Comparison of ENCODE assay signal across 8 cellular contexts in the genomic region with DNA sequence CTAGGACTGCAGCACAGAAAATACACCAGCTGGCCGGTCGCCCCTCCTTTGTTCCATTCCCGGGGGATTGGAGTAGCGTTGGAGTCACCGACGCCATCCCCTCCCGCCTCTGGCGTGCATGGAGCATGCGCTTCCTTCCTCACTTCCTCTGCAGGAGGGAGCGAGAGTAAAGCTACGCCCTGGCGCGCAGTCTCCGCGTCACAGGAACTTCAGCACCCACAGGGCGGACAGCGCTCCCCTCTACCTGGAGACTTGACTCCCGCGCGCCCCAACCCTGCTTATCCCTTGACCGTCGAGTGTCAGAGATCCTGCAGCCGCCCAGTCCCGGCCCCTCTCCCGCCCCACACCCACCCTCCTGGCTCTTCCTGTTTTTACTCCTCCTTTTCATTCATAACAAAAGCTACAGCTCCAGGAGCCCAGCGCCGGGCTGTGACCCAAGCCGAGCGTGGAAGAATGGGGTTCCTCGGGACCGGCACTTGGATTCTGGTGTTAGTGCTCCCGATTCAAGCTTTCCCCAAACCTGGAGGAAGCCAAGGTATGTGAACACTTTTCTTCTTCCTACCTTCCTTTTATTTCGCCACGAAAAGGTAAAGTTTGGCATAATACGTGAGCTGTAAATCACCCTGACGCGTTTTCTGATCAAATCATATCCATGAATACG. TPM values are rescaled to one million over a fixed set of nuclear protein-coding genes. Genes with fewer than 3 reads are reported as not detected.
DNase-seq lines count a peak whose midpoint lies in the region; ATAC-seq, FAIRE-seq and TF ChIP-seq lines count a peak whose summit lies in the region.

SCG3 (plus strand) TSS at position 201 of the 661 bp plus-strand sequence; CDS start at position 454, 253 bp downstream.

- H3K4me3 ChIP-seq in ectodermal cell (ENCODE audit: insufficient read depth, low read depth, low read length) (peak within 1 kb of the TSS; percentile 33), HepG2 (replicated peaks in 1 of 3; ENCODE audit: insufficient read depth in 1 of 3, low read depth in 2 of 3, low read length in 3 of 3) (no peak within 1 kb of the TSS)

- peak; percentile 48 for DNase-seq in GM20000 (ENCODE audit: low spot score)
- DNase-seq in NCI-H345 treated with DMSO at 0.1 percent for 48 hours (lab: John Stamatoyannopoulos, UW; ENCODE audit: unreplicated experiment), result peak; percentile 79
- peak; percentile 85 for DNase-seq in activated CD8-positive, alpha-beta T cell treated with anti-CD3 and anti-CD28 coated beads, Interleukin-2, amount 10 ng/mL, durations not matched to agents 7 days and 5 days
- DNase-seq in HepG2 (ENCODE audit: low spot score), result peak; percentile 47
- DNase-seq in stimulated activated CD4-positive, alpha-beta T cell treated with anti-CD3 and anti-CD28 coated beads, Interleukin-2, amount 100 ng/mL, for 4 hours (ENCODE audit: low read depth), result peak; percentile 9
- no peak for DNase-seq in NK-92 treated with Interleukin-12 subunit alpha and Interleukin-12 subunit beta, amount 100 ng/mL, for 24 hours (lab: John Stamatoyannopoulos, UW)

- no peak within 1 kb of the TSS for H3K27ac ChIP-seq in ectodermal cell (ENCODE audit: insufficient read depth, low read depth, low read length, poor library complexity, severe bottlenecking)
- no peak within 1 kb of the TSS for H3K27ac ChIP-seq in HepG2 (ENCODE audit: extremely low read length, insufficient read depth, low read length)

- ATAC-seq in activated CD8-positive, alpha-beta T cell treated with anti-CD3 and anti-CD28 coated beads, Interleukin-2, amount 10 ng/mL, durations not matched to agents 7 days and 5 days, result peak; percentile 98
- ATAC-seq in HepG2, result peak; percentile 94
- ATAC-seq in GM19452 (IDR thresholded peaks at IDR 0.05; ENCODE audit: unreplicated experiment), result no peak

- TF ChIP-seq CTCF in GM20000 (IDR thresholded peaks at IDR 0.05; ENCODE audit: extremely low read depth, missing control alignments), result no peak
- no peak for TF ChIP-seq CTCF in HepG2 (CRISPR knock-in tag; IDR thresholded peaks at IDR 0.05)

- FAIRE-seq in HepG2 (lab: Jason Lieb, UNC), result no peak

- in situ Hi-C loops in HepG2 (cut with HindIII; ENCODE audit: extremely low pct_ligation_motif_present, low pct_unique_long_range_greater_than_20kb), result no loop called here

- peaks cover 6% of the 10 kb centered on the region for H3K4me1 ChIP-seq in ectodermal cell (ENCODE audit: control insufficient read depth, insufficient read depth, low read length)
- H3K4me1 ChIP-seq in HepG2 (ENCODE audit: insufficient read depth, low read length), result no peaks in the 10 kb centered on the region

- no peaks in the 10 kb centered on the region for H3K36me3 ChIP-seq in ectodermal cell (ENCODE audit: control insufficient read depth, insufficient read depth, low read length)
- H3K36me3 ChIP-seq in HepG2 (replicated peaks in 1 of 2; ENCODE audit: control insufficient read depth in 1 of 2, insufficient read depth in 2 of 2, low read length in 2 of 2), result no peaks in the 10 kb centered on the region

- no TSS peak for BruUV-seq in HepG2 (replicated peaks; lab: Mats Ljungman, UMichigan)

- no peak within 1 kb of the TSS for H3K4me2 ChIP-seq in HepG2 (ENCODE audit: low read depth, low read length)

- H3K27me3 ChIP-seq in ectodermal cell (ENCODE audit: control insufficient read depth, insufficient read depth, low read length, poor library complexity, severe bottlenecking) (peaks cover 12% of the 10 kb centered on the region), HepG2 (ENCODE audit: control insufficient read depth in 1 of 2, insufficient read depth in 2 of 2, low read length in 2 of 2) (peaks cover 0 to 3% of the 10 kb centered on the region in 2 experiments; a peak in 1 of 5 replicates)

- H4K20me1 ChIP-seq in HepG2 (ENCODE audit: insufficient read depth, low read length), result no peaks in the 10 kb centered on the region

- H3K79me2 ChIP-seq in HepG2 (ENCODE audit: insufficient read depth, low read length), result no peaks in the 10 kb centered on the region

- intact Hi-C loops in HepG2 (cut with micrococcal nuclease; ENCODE audit: unreplicated experiment), result no loop called here

- H3K4me3 Mint-ChIP-seq in activated CD8-positive, alpha-beta T cell treated with anti-CD3 and anti-CD28 coated beads, Interleukin-2, amount 10 ng/mL, durations not matched to agents 7 days and 5 days, result no peak within 1 kb of the TSS

- TF ChIP-seq POLR2A in HepG2 (IDR thresholded peaks at IDR 0.05; ENCODE audit: insufficient read depth in 1 of 2, low read depth in 2 of 2, low read length in 2 of 2), result no peak

- H3K9me3 ChIP-seq in ectodermal cell (ENCODE audit: control insufficient read depth, low read length) (no peaks in the 10 kb centered on the region), HepG2 (ENCODE audit: low read length) (no peaks in the 10 kb centered on the region)

- TF ChIP-seq EP300 in HepG2 (IDR thresholded peaks at IDR 0.05; ENCODE audit: low read depth in 2 of 2, low read length in 2 of 2) (no peak), HepG2 (CRISPR knock-in tag; IDR thresholded peaks at IDR 0.05; ENCODE audit: borderline replicate concordance) (no peak)

- H3K36me3 Mint-ChIP-seq in activated CD8-positive, alpha-beta T cell treated with anti-CD3 and anti-CD28 coated beads, Interleukin-2, amount 10 ng/mL, durations not matched to agents 7 days and 5 days (ENCODE audit: low read depth), result no peaks in the 10 kb centered on the region

- TF ChIP-seq RAD21 in HepG2 (CRISPR knock-in tag; IDR thresholded peaks at IDR 0.05), result 0 out of 2 replicates have a peak, but pooled peaks have one; percentile 23

- no peak within 1 kb of the TSS for H3K9ac ChIP-seq in HepG2 (ENCODE audit: insufficient read depth, low read depth, low read length)

- 1% methylated on average over 38 of the region's 38 CpGs for WGBS in ectodermal cell, 2 experiments
- WGBS in HepG2 (ENCODE audit: low lambda C conversion rate), result 27% methylated on average over 27 of the region's 38 CpGs

- H3K4me1 Mint-ChIP-seq in activated CD8-positive, alpha-beta T cell treated with anti-CD3 and anti-CD28 coated beads, Interleukin-2, amount 10 ng/mL, durations not matched to agents 7 days and 5 days (ENCODE audit: low read depth), result peaks cover 8% of the 10 kb centered on the region

- peaks cover 28% of the 10 kb centered on the region for H3K27me3 Mint-ChIP-seq in activated CD8-positive, alpha-beta T cell treated with anti-CD3 and anti-CD28 coated beads, Interleukin-2, amount 10 ng/mL, durations not matched to agents 7 days and 5 days (ENCODE audit: low read depth)

- no peak within 1 kb of the TSS for H3K27ac Mint-ChIP-seq in activated CD8-positive, alpha-beta T cell treated with anti-CD3 and anti-CD28 coated beads, Interleukin-2, amount 10 ng/mL, durations not matched to agents 7 days and 5 days

- H3K9me3 Mint-ChIP-seq in activated CD8-positive, alpha-beta T cell treated with anti-CD3 and anti-CD28 coated beads, Interleukin-2, amount 10 ng/mL, durations not matched to agents 7 days and 5 days (ENCODE audit: insufficient read depth), result no peaks in the 10 kb centered on the region

- no peak within 1 kb of the TSS for H2AFZ ChIP-seq in HepG2 (ENCODE audit: low read length)

- POLR2A ChIA-PET in activated CD8-positive, alpha-beta T cell treated with anti-CD3 and anti-CD28 coated beads, Interleukin-2, amount 10 ng/mL, durations not matched to agents 7 days and 5 days (lab: Charles Lee), result interaction anchor here (0.7 kb wide), 1 partner anchor 1641 kb away, joined by 3 read pairs; no protein-coding TSS in a partner anchor
- POLR2A ChIA-PET in HepG2 (lab: Yijun Ruan, JAX), result no interaction called here

- CTCF ChIA-PET in activated CD8-positive, alpha-beta T cell treated with anti-CD3 and anti-CD28 coated beads, Interleukin-2, amount 10 ng/mL, durations not matched to agents 7 days and 5 days (lab: Charles Lee), result interaction anchor here (0.6 to 1.5 kb wide), 3 partner anchors 31 to 1336 kb away, joined by 3 to 6 read pairs (median 3); no protein-coding TSS in a partner anchor
- CTCF ChIA-PET in HepG2 (lab: Yijun Ruan, JAX; ENCODE audit: low intra/inter-chr PET ratio, low total read pairs), result no interaction called here

RNA-seq across cellular contexts. Expression of gene SCG3, which starts in this region (rescaled TPM):
- not detected for total RNA-seq in activated CD8-positive, alpha-beta T cell treated with anti-CD3 and anti-CD28 coated beads, Interleukin-2, amount 10 ng/mL, durations not matched to agents 7 days and 5 days
- polyA plus RNA-seq in ectodermal cell (2013, experiment 1 of 4), result 2.6 TPM
- polyA plus RNA-seq in ectodermal cell (2013, experiment 2 of 4), result 1.5 TPM
- polyA plus RNA-seq in ectodermal cell (2013, experiment 3 of 4), result 2.8 TPM
- polyA plus RNA-seq in ectodermal cell (2013, experiment 4 of 4), result 2.9 TPM
- total RNA-seq in HepG2 (2016; rRNA removed; fragmentation: Illumina TruSeq; extraction: Trizol), result not detected in 2 replicates
- not detected in 2 replicates for total RNA-seq in HepG2 (2016; cell fraction: cytosol; rRNA removed; fragmentation: Illumina TruSeq; extraction: Trizol; ENCODE audit: low read depth)
- not detected in 2 replicates for total RNA-seq in HepG2 (2016; cell fraction: insoluble cytoplasmic fraction; rRNA removed; fragmentation: Illumina TruSeq; extraction: Trizol)
- total RNA-seq in HepG2 (2016; cell fraction: membrane; rRNA removed; fragmentation: Illumina TruSeq; extraction: Trizol), result not detected in 2 replicates
- not detected in 2 replicates for total RNA-seq in HepG2 (2016; cell fraction: nucleus; rRNA removed; fragmentation: Illumina TruSeq; extraction: Trizol)
- polyA plus RNA-seq in HepG2 (2011; rRNA removed), result not detected in 2 replicates
- not detected in 2 replicates for polyA plus RNA-seq in HepG2 (2011; cell fraction: cytosol; rRNA removed)
- not detected in 2 replicates for polyA plus RNA-seq in HepG2 (2011; cell fraction: nucleus; rRNA removed)
- polyA plus RNA-seq in HepG2 (2012), result not detected in 2 replicates
- not detected in 2 replicates for polyA plus RNA-seq in HepG2 (2016; cell fraction: cytosol; fragmentation: Illumina TruSeq; extraction: Trizol; ENCODE audit: low read depth)
- not detected in 2 replicates for polyA plus RNA-seq in HepG2 (2016; cell fraction: insoluble cytoplasmic fraction; fragmentation: Illumina TruSeq; extraction: Trizol; ENCODE audit: low read depth)
- polyA plus RNA-seq in HepG2 (2016; cell fraction: membrane; fragmentation: Illumina TruSeq; extraction: Trizol; ENCODE audit: low read depth), result not detected in 2 replicates
- not detected in 2 replicates for polyA plus RNA-seq in HepG2 (2016; cell fraction: nucleus; fragmentation: Illumina TruSeq; extraction: Trizol; ENCODE audit: insufficient read depth, low read depth)
- polyA minus RNA-seq in HepG2 (2011; rRNA and poly(A)+ RNA removed; ENCODE audit: low replicate concordance), result not detected in 2 replicates
- not detected in 2 replicates for polyA minus RNA-seq in HepG2 (2011; cell fraction: cytosol; rRNA and poly(A)+ RNA removed)
- polyA minus RNA-seq in HepG2 (2011; cell fraction: nucleus; rRNA and poly(A)+ RNA removed), result not detected in 2 replicates

Comparison
In these comparisons a context has a peak if more than half of its experiments do, and no peak if none do; other contexts are left out.
1. Peak in DNase-seq and ATAC-seq in activated CD8-positive, alpha-beta T cell treated with anti-CD3 and anti-CD28 coated beads, Interleukin-2, amount 10 ng/mL, durations not matched to agents 7 days and 5 days; RNA of the gene not detected or under 1 TPM.
2. Peak in DNase-seq and ATAC-seq in HepG2; RNA of the gene not detected or under 1 TPM.